Comparison of ENCODE assay signal across 8 cellular contexts in genomic region chr17:17971431-17972125, GRCh38. TPM values are rescaled to one million over a fixed set of nuclear protein-coding genes. Genes with fewer than 3 reads are reported as not detected.
DNase-seq lines count a peak whose midpoint lies in the region; ATAC-seq, FAIRE-seq and TF ChIP-seq lines count a peak whose summit lies in the region.

No MANE protein-coding gene starts in this region.

- peak overlapping the region; percentile 53 for H3K27ac Mint-ChIP-seq in chondrocyte (ENCODE audit: unreplicated experiment)

- H3K36me3 ChIP-seq in Panc1 (ENCODE audit: control insufficient read depth, insufficient read depth, low read length) (no peaks in the 10 kb centered on the region; the same call in 1 of the 2 replicates), HepG2 (replicated peaks in 1 of 2; ENCODE audit: control insufficient read depth in 1 of 2, insufficient read depth in 2 of 2, low read length in 2 of 2) (no peaks in the 10 kb centered on the region), subcutaneous abdominal adipose tissue (ENCODE audit: control insufficient read depth in 5 of 5, insufficient read depth in 5 of 5, low read length in 5 of 5) (no peaks in the 10 kb centered on the region)

- H4K20me1 ChIP-seq in HepG2 (ENCODE audit: insufficient read depth, low read length), result no peaks in the 10 kb centered on the region

- H3K9me3 ChIP-seq in Panc1 (ENCODE audit: control insufficient read depth, insufficient read depth, low read depth, low read length) (no peaks in the 10 kb centered on the region), HepG2 (ENCODE audit: low read length) (no peaks in the 10 kb centered on the region), subcutaneous abdominal adipose tissue (ENCODE audit: control insufficient read depth in 5 of 5, low read length in 5 of 5) (no peaks in the 10 kb centered on the region)

- H3K4me1 ChIP-seq in Panc1 (ENCODE audit: control insufficient read depth, insufficient read depth, low read length) (peaks cover 25% of the 10 kb centered on the region), HepG2 (ENCODE audit: insufficient read depth, low read length) (peaks cover 23% of the 10 kb centered on the region), subcutaneous abdominal adipose tissue (ENCODE audit: control insufficient read depth in 5 of 5, insufficient read depth in 5 of 5, low read length in 5 of 5) (peaks cover 8 to 23% (median 17%) of the 10 kb centered on the region in 5 donors)

- TF ChIP-seq POLR2A in HepG2 (IDR thresholded peaks at IDR 0.05; ENCODE audit: insufficient read depth in 1 of 2, low read depth in 2 of 2, low read length in 2 of 2), result no peak

- DNase-seq in EL (peak; percentile 23), Panc1 (ENCODE audit: low read depth, low spot score) (no peak), chondrocyte (ENCODE audit: low spot score) (peak; percentile 91), HepG2 (ENCODE audit: low spot score) (no peak), GM10248 (ENCODE audit: extremely low spot score) (no peak)

- H3K4me3 ChIP-seq in Panc1 (ENCODE audit: low read depth in 2 of 2, low read length in 2 of 2), result peak overlapping the region; percentile 59 to 81
- H3K4me3 ChIP-seq in HepG2 (replicated peaks in 1 of 3; ENCODE audit: insufficient read depth in 1 of 3, low read depth in 2 of 3, low read length in 3 of 3), result peak overlapping the region; percentile 77 to 90 (median 90)
- peak overlapping the region; percentile 58 to 87 (median 77) for H3K4me3 ChIP-seq in subcutaneous abdominal adipose tissue (ENCODE audit: low read depth in 1 of 5, low read length in 5 of 5)

- WGBS in HepG2 (ENCODE audit: low lambda C conversion rate), result 0% methylated on average over 1 of the region's 33 CpGs

- no peaks in the 10 kb centered on the region for H3K27me3 Mint-ChIP-seq in chondrocyte (ENCODE audit: low read depth)

- in situ Hi-C loops in Panc1 (cut with HindIII; ENCODE audit: low pct_unique_long_range_greater_than_20kb, low sequenced_read_pairs) (no loop called here), HepG2 (cut with HindIII; ENCODE audit: extremely low pct_ligation_motif_present, low pct_unique_long_range_greater_than_20kb) (no loop called here)

- no peak for TF ChIP-seq EP300 in HepG2 (IDR thresholded peaks at IDR 0.05; ENCODE audit: low read depth in 2 of 2, low read length in 2 of 2)
- TF ChIP-seq EP300 in HepG2 (CRISPR knock-in tag; IDR thresholded peaks at IDR 0.05; ENCODE audit: borderline replicate concordance), result no peak

- peaks cover 2% of the 10 kb centered on the region for H3K79me2 ChIP-seq in HepG2 (ENCODE audit: insufficient read depth, low read length)

- TF ChIP-seq CTCF in Panc1 (IDR thresholded peaks at IDR 0.05) (no peak), chondrocyte (IDR thresholded peaks at IDR 0.05) (no peak), HepG2 (CRISPR knock-in tag; IDR thresholded peaks at IDR 0.05) (no peak), GM10248 (IDR thresholded peaks at IDR 0.05; ENCODE audit: control extremely low read depth, extremely low read depth, low read depth, missing control alignments) (no peak)

- no peaks in the 10 kb centered on the region for H3K9me3 Mint-ChIP-seq in chondrocyte (ENCODE audit: low read depth)

- H3K4me1 Mint-ChIP-seq in chondrocyte (ENCODE audit: low read depth), result peaks cover 35% of the 10 kb centered on the region

- CTCF ChIA-PET in Panc1 (lab: Charles Lee) (interaction anchor here (0.7 to 1.0 kb wide), 2 partner anchors 12 to 33 kb away, joined by 3 to 4 read pairs; no protein-coding TSS in a partner anchor), HepG2 (lab: Yijun Ruan, JAX; ENCODE audit: low intra/inter-chr PET ratio, low total read pairs) (no interaction called here), GM10248 (lab: Yijun Ruan, JAX) (interaction anchor here (1.1 to 2.6 kb wide), 5 partner anchors 13 to 282 kb away, joined by 3 to 14 read pairs (median 6); no protein-coding TSS in a partner anchor)

- H3K27me3 ChIP-seq in Panc1 (ENCODE audit: control insufficient read depth, insufficient read depth, low read length) (no peaks in the 10 kb centered on the region), HepG2 (ENCODE audit: control insufficient read depth in 1 of 2, insufficient read depth in 2 of 2, low read length in 2 of 2) (peaks cover 1 to 9% of the 10 kb centered on the region in 2 experiments; a peak in 2 of 5 replicates), subcutaneous abdominal adipose tissue (ENCODE audit: control insufficient read depth in 5 of 5, insufficient read depth in 4 of 5, low read length in 5 of 5) (no peaks in the 10 kb centered on the region)

- ATAC-seq in Panc1 (peak; percentile 6), HepG2 (no peak), HG02588 (IDR thresholded peaks at IDR 0.05; ENCODE audit: unreplicated experiment) (no peak), HG03378 (IDR thresholded peaks at IDR 0.05; ENCODE audit: unreplicated experiment) (no peak)

- peak overlapping the region; percentile 80 for H3K9ac ChIP-seq in HepG2 (ENCODE audit: insufficient read depth, low read depth, low read length)
- peak overlapping the region; percentile 72 to 89 (median 81) for H3K9ac ChIP-seq in subcutaneous abdominal adipose tissue (ENCODE audit: low read length in 5 of 5)

- no peak overlapping the region for H2AFZ ChIP-seq in HepG2 (ENCODE audit: low read length)

- peak overlapping the region; percentile 92 for H3K4me3 Mint-ChIP-seq in chondrocyte (ENCODE audit: unreplicated experiment)

- TF ChIP-seq RAD21 in HepG2 (CRISPR knock-in tag; IDR thresholded peaks at IDR 0.05), result no peak

- H3K4me2 ChIP-seq in HepG2 (ENCODE audit: low read depth, low read length), result peak overlapping the region; percentile 98

- H3K27ac ChIP-seq in Panc1 (ENCODE audit: low read length) (peak overlapping the region; percentile 72), HepG2 (ENCODE audit: extremely low read length, insufficient read depth, low read length) (no peak overlapping the region), subcutaneous abdominal adipose tissue (ENCODE audit: low read depth, low read length) (peak overlapping the region; percentile 93)

- no TSS peak for BruUV-seq in Panc1 (replicated peaks; lab: Mats Ljungman, UMichigan)
- no TSS peak for BruUV-seq in HepG2 (replicated peaks; lab: Mats Ljungman, UMichigan)

- intact Hi-C loops in Panc1 (cut with micrococcal nuclease; ENCODE audit: unreplicated experiment), result no loop called here
- intact Hi-C loops in HepG2 (cut with micrococcal nuclease; ENCODE audit: unreplicated experiment), result loop anchor here (1.0 to 5.0 kb wide), 2 partner anchors 47 to 49 kb away; no protein-coding TSS in a partner anchor

- no peaks in the 10 kb centered on the region for H3K36me3 Mint-ChIP-seq in chondrocyte (ENCODE audit: low read depth)

- POLR2A ChIA-PET in Panc1 (lab: Charles Lee), result interaction anchor here (0.5 kb wide), 1 partner anchor 26 kb away, joined by 4 read pairs; no protein-coding TSS in a partner anchor
- POLR2A ChIA-PET in HepG2 (lab: Yijun Ruan, JAX), result interaction anchor here (0.8 to 1.6 kb wide), 8 partner anchors 12 to 212 kb away, joined by 3 to 13 read pairs (median 6); partner anchors contain the start of gene ALKBH5
- POLR2A ChIA-PET in GM10248 (lab: Yijun Ruan, JAX), result interaction anchor here (0.5 to 1.6 kb wide), 2 partner anchors 14 to 78 kb away, joined by 4 to 5 read pairs; no protein-coding TSS in a partner anchor

- no peak for FAIRE-seq in HepG2 (lab: Jason Lieb, UNC)

RNA-seq across cellular contexts. Expression of gene TOM1L2, which starts 0.6 kb away (rescaled TPM):
- 45.2 TPM for total RNA-seq in Panc1 (2021; ENCODE audit: unreplicated experiment)
- 39.0 TPM for polyA plus RNA-seq in Panc1 (2012; ENCODE audit: insufficient read length)
- total RNA-seq in chondrocyte, result 55.0 to 60.2 TPM (median 56.1 TPM) in 3 replicates
- 4.5 and 4.7 TPM in 2 replicates for total RNA-seq in HepG2 (2016; rRNA removed; fragmentation: Illumina TruSeq; extraction: Trizol)
- 1.0 and 1.2 TPM in 2 replicates for total RNA-seq in HepG2 (2016; cell fraction: cytosol; rRNA removed; fragmentation: Illumina TruSeq; extraction: Trizol; ENCODE audit: low read depth)
- total RNA-seq in HepG2 (2016; cell fraction: insoluble cytoplasmic fraction; rRNA removed; fragmentation: Illumina TruSeq; extraction: Trizol), result 3.8 and 3.9 TPM in 2 replicates
- total RNA-seq in HepG2 (2016; cell fraction: membrane; rRNA removed; fragmentation: Illumina TruSeq; extraction: Trizol), result 2.5 and 3.4 TPM in 2 replicates
- 4.6 and 5.4 TPM in 2 replicates for total RNA-seq in HepG2 (2016; cell fraction: nucleus; rRNA removed; fragmentation: Illumina TruSeq; extraction: Trizol)
- polyA plus RNA-seq in HepG2 (2011; rRNA removed), result 7.4 and 9.1 TPM in 2 replicates
- 4.5 and 4.8 TPM in 2 replicates for polyA plus RNA-seq in HepG2 (2011; cell fraction: cytosol; rRNA removed)
- 16.8 and 18.7 TPM in 2 replicates for polyA plus RNA-seq in HepG2 (2011; cell fraction: nucleus; rRNA removed)
- polyA plus RNA-seq in HepG2 (2012), result 5.5 and 5.7 TPM in 2 replicates
- polyA plus RNA-seq in HepG2 (2016; cell fraction: cytosol; fragmentation: Illumina TruSeq; extraction: Trizol; ENCODE audit: low read depth), result 0.55 and 0.60 TPM in 2 replicates
- polyA plus RNA-seq in HepG2 (2016; cell fraction: insoluble cytoplasmic fraction; fragmentation: Illumina TruSeq; extraction: Trizol; ENCODE audit: low read depth), result 2.0 and 3.7 TPM in 2 replicates
- polyA plus RNA-seq in HepG2 (2016; cell fraction: membrane; fragmentation: Illumina TruSeq; extraction: Trizol; ENCODE audit: low read depth), result 1.2 and 1.4 TPM in 2 replicates
- 8.1 and 9.2 TPM in 2 replicates for polyA plus RNA-seq in HepG2 (2016; cell fraction: nucleus; fragmentation: Illumina TruSeq; extraction: Trizol; ENCODE audit: insufficient read depth, low read depth)
- polyA minus RNA-seq in HepG2 (2011; rRNA and poly(A)+ RNA removed; ENCODE audit: low replicate concordance), result 15.0 and 27.1 TPM in 2 replicates
- 4.9 and 5.5 TPM in 2 replicates for polyA minus RNA-seq in HepG2 (2011; cell fraction: cytosol; rRNA and poly(A)+ RNA removed)
- 9.8 and 14.0 TPM in 2 replicates for polyA minus RNA-seq in HepG2 (2011; cell fraction: nucleus; rRNA and poly(A)+ RNA removed)

RNA-seq across cellular contexts. Expression of gene DRC3, which starts 1.1 kb away (rescaled TPM):
- total RNA-seq in Panc1 (2021; ENCODE audit: unreplicated experiment) (3.6 TPM), chondrocyte (1.2 to 2.6 TPM (median 1.5 TPM) in 3 replicates), HepG2 (2016; rRNA removed; fragmentation: Illumina TruSeq; extraction: Trizol) (0.53 and 0.73 TPM in 2 replicates)
- polyA plus RNA-seq in Panc1 (2012; ENCODE audit: insufficient read length), result 3.7 TPM
- under 0.01 and 0.35 TPM in 2 replicates for total RNA-seq in HepG2 (2016; cell fraction: cytosol; rRNA removed; fragmentation: Illumina TruSeq; extraction: Trizol; ENCODE audit: low read depth)
- 0.24 and 1.0 TPM in 2 replicates for total RNA-seq in HepG2 (2016; cell fraction: insoluble cytoplasmic fraction; rRNA removed; fragmentation: Illumina TruSeq; extraction: Trizol)
- total RNA-seq in HepG2 (2016; cell fraction: membrane; rRNA removed; fragmentation: Illumina TruSeq; extraction: Trizol), result 0.24 and 0.53 TPM in 2 replicates
- total RNA-seq in HepG2 (2016; cell fraction: nucleus; rRNA removed; fragmentation: Illumina TruSeq; extraction: Trizol), result 0.31 and 1.1 TPM in 2 replicates
- 0.54 and 0.87 TPM in 2 replicates for polyA plus RNA-seq in HepG2 (2011; rRNA removed)
- polyA plus RNA-seq in HepG2 (2011; cell fraction: cytosol; rRNA removed), result 0.21 TPM in 2 replicates
- 1.6 and 2.3 TPM in 2 replicates for polyA plus RNA-seq in HepG2 (2011; cell fraction: nucleus; rRNA removed)
- 1.1 and 1.8 TPM in 2 replicates for polyA plus RNA-seq in HepG2 (2012)
- not detected in 2 replicates for polyA plus RNA-seq in HepG2 (2016; cell fraction: cytosol; fragmentation: Illumina TruSeq; extraction: Trizol; ENCODE audit: low read depth)
- polyA plus RNA-seq in HepG2 (2016; cell fraction: insoluble cytoplasmic fraction; fragmentation: Illumina TruSeq; extraction: Trizol; ENCODE audit: low read depth), result 0.37 TPM in 1 of 2 replicates, not detected in the other
- not detected in 2 replicates for polyA plus RNA-seq in HepG2 (2016; cell fraction: membrane; fragmentation: Illumina TruSeq; extraction: Trizol; ENCODE audit: low read depth)
- polyA plus RNA-seq in HepG2 (2016; cell fraction: nucleus; fragmentation: Illumina TruSeq; extraction: Trizol; ENCODE audit: insufficient read depth, low read depth), result 0.95 and 2.5 TPM in 2 replicates
- 0.68 and 1.7 TPM in 2 replicates for polyA minus RNA-seq in HepG2 (2011; rRNA and poly(A)+ RNA removed; ENCODE audit: low replicate concordance)
- not detected in 2 replicates for polyA minus RNA-seq in HepG2 (2011; cell fraction: cytosol; rRNA and poly(A)+ RNA removed)
- 1.1 and 1.3 TPM in 2 replicates for polyA minus RNA-seq in HepG2 (2011; cell fraction: nucleus; rRNA and poly(A)+ RNA removed)

Comparison
In these comparisons a context has a peak if more than half of its experiments do, and no peak if none do; other contexts are left out.
1. DNase-seq: peak in EL (single experiment) and chondrocyte (single experiment); none in Panc1 (single experiment), HepG2 (single experiment) and GM10248 (single experiment).
2. Peak in every context shown above with its lines, with median percentiles within 50 percentile points of each other: H3K4me3 ChIP-seq.